Comparison of ENCODE assay signal across 1 cellular context in genomic region chr15:74209997-74210573, GRCh38.
A peak's percentile ranks its signal among the peaks of the same experiment; 100 is the strongest.
TF ChIP-seq lines count a peak whose summit lies in the region.

No MANE protein-coding gene starts in this region.

TF ChIP-seq in K562, 482 proteins besides CTCF, POLR2A, EP300 and RAD21 (continued from another document):
- 0 out of 2 replicates have a peak, but pooled peaks have one; percentile 1 for TF ChIP-seq ZNF263 (CRISPR knock-in tag; IDR thresholded peaks at IDR 0.05; ENCODE audit: borderline replicate concordance)
- TF ChIP-seq TEAD1 (CRISPR knock-in tag; IDR thresholded peaks at IDR 0.05), result no peak
- TF ChIP-seq ZNF655 (CRISPR knock-in tag; IDR thresholded peaks at IDR 0.05), result no peak
- TF ChIP-seq CBX8 (IDR thresholded peaks at IDR 0.05; ENCODE audit: borderline replicate concordance, extremely low read depth, low read depth, low read length, poor library complexity, severe bottlenecking), result no peak
- TF ChIP-seq ELF1 (tag; IDR thresholded peaks at IDR 0.05), result no peak
- no peak for TF ChIP-seq NBN (IDR thresholded peaks at IDR 0.05; ENCODE audit: low read depth)
- TF ChIP-seq ZBTB9 (CRISPR knock-in tag; IDR thresholded peaks at IDR 0.05), result no peak
- TF ChIP-seq, protein P1, sequence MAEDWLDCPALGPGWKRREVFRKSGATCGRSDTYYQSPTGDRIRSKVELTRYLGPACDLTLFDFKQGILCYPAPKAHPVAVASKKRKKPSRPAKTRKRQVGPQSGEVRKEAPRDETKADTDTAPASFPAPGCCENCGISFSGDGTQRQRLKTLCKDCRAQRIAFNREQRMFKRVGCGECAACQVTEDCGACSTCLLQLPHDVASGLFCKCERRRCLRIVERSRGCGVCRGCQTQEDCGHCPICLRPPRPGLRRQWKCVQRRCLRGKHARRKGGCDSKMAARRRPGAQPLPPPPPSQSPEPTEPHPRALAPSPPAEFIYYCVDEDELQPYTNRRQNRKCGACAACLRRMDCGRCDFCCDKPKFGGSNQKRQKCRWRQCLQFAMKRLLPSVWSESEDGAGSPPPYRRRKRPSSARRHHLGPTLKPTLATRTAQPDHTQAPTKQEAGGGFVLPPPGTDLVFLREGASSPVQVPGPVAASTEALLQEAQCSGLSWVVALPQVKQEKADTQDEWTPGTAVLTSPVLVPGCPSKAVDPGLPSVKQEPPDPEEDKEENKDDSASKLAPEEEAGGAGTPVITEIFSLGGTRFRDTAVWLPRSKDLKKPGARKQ (CRISPR knock-in tag; IDR thresholded peaks at IDR 0.05), result no peak
- no peak for TF ChIP-seq HNRNPLL (IDR thresholded peaks at IDR 0.05; ENCODE audit: low read depth, low read length, poor library complexity, severe bottlenecking)
- peak; percentile 93 for TF ChIP-seq MEIS2 (IDR thresholded peaks at IDR 0.05; ENCODE audit: partially characterized antibody)
- TF ChIP-seq ZFPM2 (CRISPR knock-in tag; IDR thresholded peaks at IDR 0.05), result no peak
- peak; percentile 68 for TF ChIP-seq NFIC (IDR thresholded peaks at IDR 0.05)
- no peak for TF ChIP-seq ZNF347 (CRISPR knock-in tag; IDR thresholded peaks at IDR 0.05; ENCODE audit: low read depth)
- TF ChIP-seq ELK3 (CRISPR knock-in tag; IDR thresholded peaks at IDR 0.05), result no peak
- TF ChIP-seq PKNOX1 (IDR thresholded peaks at IDR 0.05), result peak; percentile 62
